Comparison of ENCODE assay signal across 18 cellular contexts in the genomic region with DNA sequence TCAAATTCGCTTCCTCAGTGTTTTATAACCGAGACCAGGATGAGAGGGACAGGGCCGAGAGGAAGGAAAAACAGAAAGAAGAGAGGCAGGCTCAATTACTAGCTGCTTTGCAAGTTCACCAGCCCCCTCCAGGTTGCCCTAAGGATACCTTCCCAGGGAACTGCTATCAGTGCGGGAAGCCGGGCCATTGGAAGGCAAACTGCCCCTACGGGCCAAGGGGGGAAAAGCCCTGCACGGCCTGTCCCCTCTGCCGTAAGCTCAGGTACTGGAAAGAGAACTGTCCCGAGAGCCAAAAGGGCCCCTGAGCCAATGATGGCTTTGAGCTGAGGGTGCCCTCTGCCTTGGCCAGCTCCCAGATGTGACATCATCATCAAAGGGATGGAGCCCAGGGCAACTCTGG. TPM values are rescaled to one million over a fixed set of nuclear protein-coding genes. Genes with fewer than 3 reads are reported as not detected.
A peak's percentile ranks its signal among the peaks of the same experiment; 100 is the strongest.
DNase-seq lines count a peak whose midpoint lies in the region; ATAC-seq and TF ChIP-seq lines count a peak whose summit lies in the region.
"Had no signal": no experiment of that assay in that cellular context is flagged by ENCODE, and none has a peak within 500 bp of the region (broad histone marks: within the 10 kb centered on the region; RNA-seq: fewer than 3 reads in every experiment).

No MANE protein-coding gene starts in this region.

- CTCF ChIA-PET in WTC11 (lab: Charles Lee), result interaction anchor here (0.7 to 2.2 kb wide), 10 partner anchors 9 to 113 kb away, joined by 3 to 28 read pairs (median 4); a partner anchor contains a TSS
- CTCF ChIA-PET in CD4-positive, alpha-beta memory T cell (lab: Charles Lee; ENCODE audit: partially characterized antibody), result no interaction called here
- CTCF ChIA-PET in activated CD8-positive, alpha-beta T cell treated with anti-CD3 and anti-CD28 coated beads for 36 hours (lab: Charles Lee), result no interaction called here

- no peaks in the 10 kb centered on the region for H3K9me3 ChIP-seq in CD4-positive, alpha-beta memory T cell (ENCODE audit: control insufficient read depth in 1 of 2, low read length in 2 of 2)
- H3K9me3 ChIP-seq: BE2C had no signal

- peaks cover 7% of the 10 kb centered on the region for H3K4me1 Mint-ChIP-seq in WTC11
- H3K4me1 Mint-ChIP-seq in CD4-positive, alpha-beta memory T cell, result no peaks in the 10 kb centered on the region
- H3K4me1 Mint-ChIP-seq in activated CD8-positive, alpha-beta T cell treated with anti-CD3 and anti-CD28 coated beads for 36 hours (ENCODE audit: low read depth), result no peaks in the 10 kb centered on the region

- no peaks in the 10 kb centered on the region for H3K36me3 ChIP-seq in H7 (replicated peaks; ENCODE audit: control insufficient read depth, insufficient read depth, low read length)
- H3K36me3 ChIP-seq in CD4-positive, alpha-beta memory T cell (ENCODE audit: insufficient read depth, low read length), result no peaks in the 10 kb centered on the region
- H3K36me3 ChIP-seq: BE2C had no signal

- no peaks in the 10 kb centered on the region for H3K27me3 ChIP-seq in H7 (ENCODE audit: control insufficient read depth, insufficient read depth, low read length)
- no peaks in the 10 kb centered on the region for H3K27me3 ChIP-seq in CD4-positive, alpha-beta memory T cell (ENCODE audit: insufficient read depth, low read length)
- H3K27me3 ChIP-seq: BE2C had no signal

- H3K27ac ChIP-seq in CD4-positive, alpha-beta memory T cell (ENCODE audit: low read depth, low read length), result no peak overlapping the region
- H3K27ac ChIP-seq: A549, C4-2B, GM23248, HL-60 had no signal

- H3K36me3 Mint-ChIP-seq in WTC11, result no peaks in the 10 kb centered on the region
- H3K36me3 Mint-ChIP-seq in CD4-positive, alpha-beta memory T cell, result no peaks in the 10 kb centered on the region
- no peaks in the 10 kb centered on the region for H3K36me3 Mint-ChIP-seq in activated CD8-positive, alpha-beta T cell treated with anti-CD3 and anti-CD28 coated beads for 36 hours (ENCODE audit: low read depth)
- H3K36me3 Mint-ChIP-seq: CD8-positive, alpha-beta T cell had no signal

- DNase-seq in H7, result peak; percentile 63
- peak; percentile 81 for DNase-seq in WTC11 (ENCODE audit: low spot score)
- DNase-seq in iPS-NIHi7 (ENCODE audit: extremely low spot score), result peak; percentile 74
- no peak for DNase-seq in CD4-positive, alpha-beta memory T cell
- no peak for DNase-seq in activated CD8-positive, alpha-beta T cell treated with anti-CD3 and anti-CD28 coated beads for 36 hours
- DNase-seq: BE2C; CD8-positive, alpha-beta T cell; COR-L47; DMS153; GM23248; HCEC 1CT; HFFc6 had no signal

- intact Hi-C loops in CD4-positive, alpha-beta memory T cell (cut with micrococcal nuclease), result no loop called here
- intact Hi-C loops in activated CD8-positive, alpha-beta T cell treated with anti-CD3 and anti-CD28 coated beads for 36 hours (cut with micrococcal nuclease), result no loop called here

- no peak overlapping the region for H3K27ac Mint-ChIP-seq in WTC11
- no peak overlapping the region for H3K27ac Mint-ChIP-seq in CD4-positive, alpha-beta memory T cell
- no peak overlapping the region for H3K27ac Mint-ChIP-seq in activated CD8-positive, alpha-beta T cell treated with anti-CD3 and anti-CD28 coated beads for 36 hours
- H3K27ac Mint-ChIP-seq: CD8-positive, alpha-beta T cell; HFFc6 had no signal

- ATAC-seq in WTC11 (peak; percentile 99), HG02981 (IDR thresholded peaks at IDR 0.05; ENCODE audit: unreplicated experiment) (no peak)
- no peak for ATAC-seq in activated CD8-positive, alpha-beta T cell treated with anti-CD3 and anti-CD28 coated beads for 36 hours
- ATAC-seq: A549; CD8-positive, alpha-beta T cell; K562 had no signal

- no peak overlapping the region for H3K4me3 Mint-ChIP-seq in WTC11
- no peak overlapping the region for H3K4me3 Mint-ChIP-seq in CD4-positive, alpha-beta memory T cell
- H3K4me3 Mint-ChIP-seq in activated CD8-positive, alpha-beta T cell treated with anti-CD3 and anti-CD28 coated beads for 36 hours, result no peak overlapping the region
- H3K4me3 Mint-ChIP-seq: CD8-positive, alpha-beta T cell; HFFc6 had no signal

- no peaks in the 10 kb centered on the region for H3K4me1 ChIP-seq in CD4-positive, alpha-beta memory T cell (ENCODE audit: insufficient read depth, low read length)
- H3K4me1 ChIP-seq: A549, BE2C had no signal

- no peak for TF ChIP-seq CTCF in WTC11 (IDR thresholded peaks at IDR 0.05)
- TF ChIP-seq CTCF in activated CD8-positive, alpha-beta T cell treated with anti-CD3 and anti-CD28 coated beads for 36 hours (IDR thresholded peaks at IDR 0.05), result no peak

- no peaks in the 10 kb centered on the region for H3K9me3 Mint-ChIP-seq in WTC11
- peaks cover 0 to 32% (median 14%) of the 10 kb centered on the region in 8 donors for H3K9me3 Mint-ChIP-seq in CD4-positive, alpha-beta memory T cell
- H3K9me3 Mint-ChIP-seq in activated CD8-positive, alpha-beta T cell treated with anti-CD3 and anti-CD28 coated beads for 36 hours, result peaks cover 4% of the 10 kb centered on the region

- peaks cover 10% of the 10 kb centered on the region for H3K27me3 Mint-ChIP-seq in WTC11 (ENCODE audit: low read depth)
- H3K27me3 Mint-ChIP-seq in CD4-positive, alpha-beta memory T cell, result no peaks in the 10 kb centered on the region
- no peaks in the 10 kb centered on the region for H3K27me3 Mint-ChIP-seq in activated CD8-positive, alpha-beta T cell treated with anti-CD3 and anti-CD28 coated beads for 36 hours

- POLR2A ChIA-PET in WTC11 (lab: Charles Lee), result interaction anchor here (1.0 to 1.2 kb wide), 2 partner anchors 13 to 48 kb away, joined by 3 to 4 read pairs; a partner anchor contains a TSS
- POLR2A ChIA-PET in CD4-positive, alpha-beta memory T cell (lab: Charles Lee; ENCODE audit: partially characterized antibody), result no interaction called here
- POLR2A ChIA-PET in activated CD8-positive, alpha-beta T cell treated with anti-CD3 and anti-CD28 coated beads for 36 hours (lab: Charles Lee), result no interaction called here

- H3K4me3 ChIP-seq in H7 (ENCODE audit: insufficient read depth, low read depth, low read length), result no peak overlapping the region
- H3K4me3 ChIP-seq in CD4-positive, alpha-beta memory T cell (ENCODE audit: low read length in 2 of 2), result no peak overlapping the region
- H3K4me3 ChIP-seq: A549, GM23248, K562 had no signal

TF ChIP-seq in WTC11, 78 proteins besides CTCF, POLR2A, EP300 and RAD21:
- TF ChIP-seq, protein P1, sequence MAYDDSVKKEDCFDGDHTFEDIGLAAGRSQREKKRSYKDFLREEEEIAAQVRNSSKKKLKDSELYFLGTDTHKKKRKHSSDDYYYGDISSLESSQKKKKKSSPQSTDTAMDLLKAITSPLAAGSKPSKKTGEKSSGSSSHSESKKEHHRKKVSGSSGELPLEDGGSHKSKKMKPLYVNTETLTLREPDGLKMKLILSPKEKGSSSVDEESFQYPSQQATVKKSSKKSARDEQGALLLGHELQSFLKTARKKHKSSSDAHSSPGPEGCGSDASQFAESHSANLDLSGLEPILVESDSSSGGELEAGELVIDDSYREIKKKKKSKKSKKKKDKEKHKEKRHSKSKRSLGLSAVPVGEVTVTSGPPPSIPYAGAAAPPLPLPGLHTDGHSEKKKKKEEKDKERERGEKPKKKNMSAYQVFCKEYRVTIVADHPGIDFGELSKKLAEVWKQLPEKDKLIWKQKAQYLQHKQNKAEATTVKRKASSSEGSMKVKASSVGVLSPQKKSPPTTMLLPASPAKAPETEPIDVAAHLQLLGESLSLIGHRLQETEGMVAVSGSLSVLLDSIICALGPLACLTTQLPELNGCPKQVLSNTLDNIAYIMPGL (CRISPR knock-in tag; IDR thresholded peaks at IDR 0.05), result 0 out of 2 replicates have a peak, but pooled peaks have one; percentile 20
- no peak for TF ChIP-seq PRRX2 (CRISPR knock-in tag; IDR thresholded peaks at IDR 0.05)

RNA-seq across cellular contexts. Expression of a gene that starts 3.2 kb away (rescaled TPM):
- 0.17 and 0.33 TPM in 2 replicates for total RNA-seq in H7 (2014; rRNA removed; shearing (Covaris generic))
- total RNA-seq in WTC11 (2021), result not detected in 3 replicates
- not detected for total RNA-seq in CD4-positive, alpha-beta memory T cell
- polyA plus RNA-seq in CD4-positive, alpha-beta memory T cell, result not detected
- not detected for total RNA-seq in activated CD8-positive, alpha-beta T cell treated with anti-CD3 and anti-CD28 coated beads for 36 hours
- total RNA-seq: CD8-positive, alpha-beta T cell; GM23248; HFFc6; K562 had no signal
- polyA plus RNA-seq: A549, AG04450, GM23248 had no signal

RNA-seq across cellular contexts. Expression of a gene that starts 34.0 kb away (rescaled TPM):
- total RNA-seq in H7 (2014; rRNA removed; shearing (Covaris generic)), result 0.14 and 1.1 TPM in 2 replicates
- total RNA-seq in WTC11 (2021), result 0.26 to 0.46 TPM (median 0.46 TPM) in 3 replicates
- total RNA-seq in CD4-positive, alpha-beta memory T cell, result not detected
- polyA plus RNA-seq in CD4-positive, alpha-beta memory T cell, result not detected
- total RNA-seq in activated CD8-positive, alpha-beta T cell treated with anti-CD3 and anti-CD28 coated beads for 36 hours, result not detected
- total RNA-seq: CD8-positive, alpha-beta T cell; GM23248; HFFc6 had no signal
- polyA plus RNA-seq: A549, AG04450, GM23248 had no signal

RNA-seq across cellular contexts. Expression of a gene that starts 47.8 kb away (rescaled TPM):
- 14.8 and 22.2 TPM in 2 replicates for total RNA-seq in H7 (2014; rRNA removed; shearing (Covaris generic))
- total RNA-seq in WTC11 (2021), result 10.8 to 15.3 TPM (median 12.4 TPM) in 3 replicates
- total RNA-seq in CD4-positive, alpha-beta memory T cell, result 10 to 100 TPM; 26.1 to 29.6 TPM
- polyA plus RNA-seq in CD4-positive, alpha-beta memory T cell, result 10 to 100 TPM in 1 of 2 donors, 1 to 10 TPM in 1; 6.5 to 19.9 TPM
- 10 to 100 TPM; 10.2 to 12.6 TPM for total RNA-seq in activated CD8-positive, alpha-beta T cell treated with anti-CD3 and anti-CD28 coated beads for 36 hours

Comparison
In these comparisons a context has a peak if more than half of its experiments do, and no peak if none do; other contexts are left out.
1. DNase-seq: peak in H7 (single experiment), WTC11 (single experiment) and iPS-NIHi7 (single experiment); none in CD4-positive, alpha-beta memory T cell (0 of 5) and activated CD8-positive, alpha-beta T cell treated with anti-CD3 and anti-CD28 coated beads for 36 hours (single experiment).